11 cellular contexts compared by ENCODE assay signal in genomic region chr3:102354818-102355515, GRCh38.
DNase-seq lines count a peak whose midpoint lies in the region; ATAC-seq and TF ChIP-seq lines count a peak whose summit lies in the region.
"Had no signal": no experiment of that assay in that cellular context is flagged by ENCODE, and none has a peak within 500 bp of the region (broad histone marks: within the 10 kb centered on the region; RNA-seq: fewer than 3 reads in every experiment).

No MANE protein-coding gene starts in this region.

- TF ChIP-seq CTCF in retinal pigment epithelial cell (conservative IDR thresholded peaks at IDR 0.05; ENCODE audit: low read depth, low read length) (no peak), OCI-LY7 (conservative IDR thresholded peaks at IDR 0.05; ENCODE audit: low read length) (no peak)

- no peaks in the 10 kb centered on the region for H3K9me3 ChIP-seq in OCI-LY7 (ENCODE audit: low read length)
- H3K9me3 ChIP-seq: upper lobe of left lung had no signal

- no peak overlapping the region for H2AFZ ChIP-seq in OCI-LY7 (ENCODE audit: low read length)

- H3K27ac ChIP-seq in epithelial cell of prostate (peak overlapping the region; percentile 95), OCI-LY7 (ENCODE audit: low read depth, low read length, poor library complexity, severe bottlenecking) (no peak overlapping the region)
- H3K27ac ChIP-seq: upper lobe of left lung had no signal

- H3K4me1 ChIP-seq in OCI-LY7 (ENCODE audit: insufficient read depth, low read length, poor library complexity, severe bottlenecking) = no peaks in the 10 kb centered on the region
- H3K4me1 ChIP-seq: upper lobe of left lung had no signal

- no peak overlapping the region for H3K4me2 ChIP-seq in OCI-LY7 (ENCODE audit: low read length)

- intact Hi-C loops in OCI-LY7 (cut with micrococcal nuclease; ENCODE audit: unreplicated experiment) = no loop called here

- H3K4me3 ChIP-seq in retinal pigment epithelial cell (ENCODE audit: low read length) (no peak overlapping the region), OCI-LY7 (ENCODE audit: low read depth, low read length, poor library complexity, severe bottlenecking) (no peak overlapping the region)
- H3K4me3 ChIP-seq: upper lobe of left lung had no signal

- CTCF ChIA-PET in OCI-LY7 (lab: Charles Lee; ENCODE audit: unreplicated experiment) = no interaction called here

- DNase-seq in NCI-H460 (ENCODE audit: extremely low read depth, low read depth) (peak; percentile 70), epithelial cell of prostate (ENCODE audit: low read depth, low spot score) (peak; percentile 64), retinal pigment epithelial cell (ENCODE audit: low read depth) (peak; percentile 60), OCI-M2 (lab: John Stamatoyannopoulos, UW; ENCODE audit: unreplicated experiment) (no peak), NCI-H82 (lab: John Stamatoyannopoulos, UW) (no peak), OCI-LY7 (ENCODE audit: low spot score) (no peak)
- DNase-seq: DMS79 treated with DMSO at 0.1 percent for 48 hours, NCI-H1417 treated with DMSO at 0.1 percent for 48 hours, upper lobe of left lung had no signal

- BruUV-seq in OCI-LY7 (replicated peaks; lab: Mats Ljungman, UMichigan) = no TSS peak

- POLR2A ChIA-PET in OCI-LY7 (lab: Charles Lee) = no interaction called here

- H3K9me2 ChIP-seq in OCI-LY7 (ENCODE audit: insufficient read depth, low read length) = no peaks in the 10 kb centered on the region

- no peaks in the 10 kb centered on the region for H3K36me3 ChIP-seq in OCI-LY7 (ENCODE audit: insufficient read depth, low read length)
- H3K36me3 ChIP-seq: upper lobe of left lung had no signal

- H4K20me1 ChIP-seq in OCI-LY7 (ENCODE audit: insufficient read depth, low read length) = no peaks in the 10 kb centered on the region

- ATAC-seq in GM21619 (IDR thresholded peaks at IDR 0.05; ENCODE audit: unreplicated experiment) = peak; percentile 37
- ATAC-seq: activated CD4-positive, CD25-positive, alpha-beta regulatory T cell treated with anti-CD3 and anti-CD28 coated beads, Interleukin-2, amount 50 U/mL, for 24 hours had no signal

- H3K79me2 ChIP-seq in OCI-LY7 (ENCODE audit: insufficient read depth, low read depth, low read length) = no peaks in the 10 kb centered on the region

Comparison
In these comparisons a context has a peak if more than half of its experiments do, and no peak if none do; other contexts are left out.
1. DNase-seq: peak in NCI-H460 (single experiment), epithelial cell of prostate (single experiment) and retinal pigment epithelial cell (single experiment); none in OCI-M2 (single experiment), NCI-H82 (single experiment) and OCI-LY7 (single experiment).